ENCODE assay signal across 21 cellular contexts in the genomic region with DNA sequence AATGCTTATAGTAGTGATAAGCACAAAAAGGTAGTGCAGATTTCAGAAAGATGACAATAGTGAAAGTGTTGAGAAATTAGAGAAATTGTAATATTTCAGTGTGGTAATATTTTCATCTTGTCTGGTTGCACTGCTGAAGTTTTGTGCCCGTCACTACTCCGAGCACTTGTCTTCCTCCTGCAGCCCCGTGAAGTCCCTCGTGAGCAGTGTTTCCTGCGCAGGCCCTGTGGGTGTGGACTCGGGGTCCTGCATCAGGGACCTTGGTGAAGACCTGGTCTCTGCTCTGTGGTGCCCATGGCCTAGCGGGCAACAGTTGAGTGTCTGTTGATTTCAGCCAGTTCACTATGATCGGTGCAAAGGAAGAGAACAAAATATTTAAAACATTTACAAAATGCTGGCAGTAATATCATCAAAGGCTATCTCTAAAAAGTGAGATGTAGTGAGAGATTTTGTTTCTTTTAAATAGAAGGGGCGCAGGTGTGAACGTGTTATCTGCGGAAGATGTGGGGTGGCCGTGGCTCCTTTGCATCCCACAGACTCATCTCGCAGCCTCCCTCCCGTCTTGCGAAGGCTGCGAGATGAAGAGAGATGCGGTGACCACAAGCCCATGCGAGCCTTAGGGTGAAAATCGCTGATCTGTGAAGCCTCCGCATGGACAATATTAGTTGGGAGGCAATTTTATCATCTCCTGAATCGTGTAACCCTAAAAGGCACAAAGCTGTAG.
"Had no signal": no experiment of that assay in that cellular context is flagged by ENCODE, and none has a peak within 500 bp of the region (broad histone marks: within the 10 kb centered on the region; RNA-seq: fewer than 3 reads in every experiment).

No MANE protein-coding gene starts in this region.

- H3K27ac ChIP-seq: ascending aorta, colonic mucosa, neural progenitor cell, prostate gland, right atrium auricular region, thyroid gland had no signal

- H3K4me2 ChIP-seq: neural progenitor cell had no signal

- ATAC-seq: activated CD4-positive, alpha-beta T cell treated with anti-CD3 and anti-CD28 coated beads for 36 hours; activated T-helper 17 cell treated with anti-CD3 and anti-CD28 coated beads, Interleukin-2, amount 50 U/mL, for 72 hours; left lobe of liver had no signal

- H3K36me3 ChIP-seq: colonic mucosa, prostate gland, thyroid gland had no signal

- H3K4me3 ChIP-seq: ascending aorta, colonic mucosa, lung, neural progenitor cell, prostate gland, right atrium auricular region, thyroid gland had no signal

- H3K4me1 Mint-ChIP-seq: neural progenitor cell had no signal

- H3K27ac Mint-ChIP-seq: activated CD4-positive, alpha-beta memory T cell treated with anti-CD3 and anti-CD28 coated beads for 36 hours; activated CD4-positive, alpha-beta T cell treated with anti-CD3 and anti-CD28 coated beads for 36 hours; activated T-helper 17 cell treated with anti-CD3 and anti-CD28 coated beads, Interleukin-2, amount 50 U/mL, for 72 hours; neural progenitor cell; T-helper 2 cell treated with Interferon-gamma antibody and Interleukin-4, amounts not matched to agents 5 μg/mL and 100 μg/mL, for 36 hours had no signal

- H3K9ac ChIP-seq: neural progenitor cell had no signal

- H3K9me3 ChIP-seq: ascending aorta, colonic mucosa, prostate gland, right atrium auricular region, thyroid gland had no signal

- H3K4me3 Mint-ChIP-seq: activated CD4-positive, alpha-beta memory T cell treated with anti-CD3 and anti-CD28 coated beads for 36 hours; activated CD4-positive, alpha-beta T cell treated with anti-CD3 and anti-CD28 coated beads for 36 hours; activated T-helper 17 cell treated with anti-CD3 and anti-CD28 coated beads, Interleukin-2, amount 50 U/mL, for 72 hours; central memory CD8-positive, alpha-beta T cell; neural progenitor cell; T-helper 2 cell treated with Interferon-gamma antibody and Interleukin-4, amounts not matched to agents 5 μg/mL and 100 μg/mL, for 36 hours had no signal

- H3K27me3 Mint-ChIP-seq: activated CD4-positive, alpha-beta memory T cell treated with anti-CD3 and anti-CD28 coated beads for 36 hours; activated CD4-positive, alpha-beta T cell treated with anti-CD3 and anti-CD28 coated beads for 36 hours; activated T-helper 17 cell treated with anti-CD3 and anti-CD28 coated beads, Interleukin-2, amount 50 U/mL, for 72 hours; central memory CD8-positive, alpha-beta T cell had no signal

- H3K27me3 ChIP-seq: ascending aorta, colonic mucosa, neural progenitor cell, right atrium auricular region, thyroid gland had no signal

- H2AFZ ChIP-seq: neural progenitor cell had no signal

- H3K4me1 ChIP-seq: ascending aorta, colonic mucosa, neural progenitor cell, prostate gland, right atrium auricular region, thyroid gland had no signal

- H3K9me3 Mint-ChIP-seq: activated CD4-positive, alpha-beta memory T cell treated with anti-CD3 and anti-CD28 coated beads for 36 hours; activated T-helper 17 cell treated with anti-CD3 and anti-CD28 coated beads, Interleukin-2, amount 50 U/mL, for 72 hours; central memory CD8-positive, alpha-beta T cell; T-helper 2 cell treated with Interferon-gamma antibody and Interleukin-4, amounts not matched to agents 5 μg/mL and 100 μg/mL, for 36 hours had no signal

- DNase-seq: activated CD4-positive, alpha-beta memory T cell treated with anti-CD3 and anti-CD28 coated beads for 36 hours; activated CD4-positive, alpha-beta T cell treated with anti-CD3 and anti-CD28 coated beads for 36 hours; activated naive CD4-positive, alpha-beta T cell treated with Interleukin-2 at 50 U/mL for 16 hours; activated T-cell treated with anti-CD3 and anti-CD28 coated beads, Interleukin-2, amount 50 U/mL, for 1 hour; colonic mucosa; erythroblast; foreskin melanocyte; glutamatergic neuron; hypothalamus; small intestine; stimulated activated CD4-positive, alpha-beta T cell treated with anti-CD3 and anti-CD28 coated beads, Interleukin-4, amount 100 ng/mL, for 1 hour; thyroid gland had no signal
